In genomic region chrX:107777536-107777832, GRCh38 we compare ENCODE assay signal across 8 cellular contexts. TPM values are rescaled to one million over a fixed set of nuclear protein-coding genes. Genes with fewer than 3 reads are reported as not detected.
DNase-seq lines count a peak whose midpoint lies in the region; ATAC-seq and TF ChIP-seq lines count a peak whose summit lies in the region.

Gene NCBP2L, plus strand, starts transcription at chrX:107777733. Its CDS starts 16,488 bp downstream, at chrX:107794221.

- peak within 1 kb of the TSS; percentile 87 for H2AFZ ChIP-seq in Loucy (ENCODE audit: low read length)
- H2AFZ ChIP-seq in neural cell (ENCODE audit: low read depth, low read length), result no peak within 1 kb of the TSS

- peak within 1 kb of the TSS in 45 of 59 donors; percentile 37 to 87 (median 80) for H3K27ac ChIP-seq in dorsolateral prefrontal cortex
- H3K27ac ChIP-seq in neural cell (ENCODE audit: low read length), result no peak within 1 kb of the TSS

- H3K9me2 ChIP-seq in Loucy (replicated peaks; ENCODE audit: low read depth, low read length) (no peaks in the 10 kb centered on the region), neural cell (ENCODE audit: insufficient read depth, low read length) (no peaks in the 10 kb centered on the region)

- no peak for TF ChIP-seq EP300 in neural cell (conservative IDR thresholded peaks at IDR 0.05; ENCODE audit: poor library complexity, severe bottlenecking)

- H3K27me3 ChIP-seq in Loucy (ENCODE audit: insufficient read depth, low read length, poor library complexity, severe bottlenecking) (no peaks in the 10 kb centered on the region), dorsolateral prefrontal cortex (peaks cover 0 to 70% (median 18%) of the 10 kb centered on the region in 45 donors), neural cell (ENCODE audit: insufficient read depth, low read depth, low read length) (peaks cover 20% of the 10 kb centered on the region)

- peak within 1 kb of the TSS; percentile 89 for H3K9ac ChIP-seq in Loucy (ENCODE audit: low read depth, low read length, poor library complexity, severe bottlenecking)
- H3K9ac ChIP-seq in neural cell (ENCODE audit: low read length), result no peak within 1 kb of the TSS

- TF ChIP-seq CTCF in AG10803 (conservative IDR thresholded peaks at IDR 0.05; ENCODE audit: low read length) (no peak), Loucy (conservative IDR thresholded peaks at IDR 0.05; ENCODE audit: low read length) (no peak), dorsolateral prefrontal cortex (IDR thresholded peaks at IDR 0.05 in 54 of 56, conservative IDR thresholded peaks at IDR 0.05 in 2 of 56; ENCODE audit: low read depth in 1 of 56, partially characterized antibody in 56 of 56) (peak in 8 of 56 donors; percentile 4 to 32 (median 14)), neural cell (IDR thresholded peaks at IDR 0.05; ENCODE audit: poor library complexity, severe bottlenecking) (peak; percentile 8)

- DNase-seq in AG10803 (ENCODE audit: low read depth), result no peak
- DNase-seq in dorsolateral prefrontal cortex, result no peak
- DNase-seq in stimulated activated CD4-positive, alpha-beta T cell treated with anti-CD3 and anti-CD28 coated beads, Interleukin-1b, Interleukin-23, amount 100 ng/mL, for 48 hours, result no peak
- no peak for DNase-seq in stimulated activated CD4-positive, alpha-beta T cell treated with anti-CD3 and anti-CD28 coated beads, Interleukin-4, amount 100 ng/mL, for 4 hours
- DNase-seq in dermis blood vessel endothelial cell, result no peak

- no peaks in the 10 kb centered on the region for H3K9me3 ChIP-seq in Loucy (ENCODE audit: insufficient read depth, low read depth, low read length)
- no peaks in the 10 kb centered on the region for H3K9me3 ChIP-seq in neural cell (ENCODE audit: low read length)

- no peaks in the 10 kb centered on the region for H3K36me3 ChIP-seq in Loucy (ENCODE audit: insufficient read depth, low read length)
- H3K36me3 ChIP-seq in neural cell (ENCODE audit: insufficient read depth, low read length), result no peaks in the 10 kb centered on the region

- no peak for ATAC-seq in HG03097 (IDR thresholded peaks at IDR 0.05; ENCODE audit: low FRiP score, unreplicated experiment)

- peak within 1 kb of the TSS; percentile 97 for H3K4me2 ChIP-seq in Loucy (ENCODE audit: low read depth, low read length, poor library complexity, severe bottlenecking)
- H3K4me2 ChIP-seq in neural cell (ENCODE audit: low read length), result no peak within 1 kb of the TSS

- H3K79me2 ChIP-seq in Loucy (ENCODE audit: insufficient read depth, low read length) (peaks cover 34% of the 10 kb centered on the region), neural cell (replicated peaks; ENCODE audit: insufficient read depth, low read length) (no peaks in the 10 kb centered on the region)

- H4K20me1 ChIP-seq in Loucy (ENCODE audit: insufficient read depth, low read length, poor library complexity, severe bottlenecking) (no peaks in the 10 kb centered on the region), neural cell (ENCODE audit: insufficient read depth) (no peaks in the 10 kb centered on the region)

- peaks cover 29% of the 10 kb centered on the region for H3K4me1 ChIP-seq in Loucy (ENCODE audit: insufficient read depth, low read length, poor library complexity, severe bottlenecking)

- intact Hi-C loops in dorsolateral prefrontal cortex (cut with DNase I), result loop anchor here (2.0 to 5.0 kb wide), 3 partner anchors 35 to 120 kb away; no protein-coding TSS in a partner anchor

- H3F3A ChIP-seq in Loucy (ENCODE audit: low read depth) (no peaks in the 10 kb centered on the region), neural cell (ENCODE audit: insufficient read depth, low read length, poor library complexity, severe bottlenecking) (no peaks in the 10 kb centered on the region)

- H3K4me3 ChIP-seq in AG10803 (ENCODE audit: low read length), result peak within 1 kb of the TSS; percentile 43
- peak within 1 kb of the TSS; percentile 87 for H3K4me3 ChIP-seq in Loucy (ENCODE audit: low read length, poor library complexity, severe bottlenecking)
- H3K4me3 ChIP-seq in dorsolateral prefrontal cortex, result peak within 1 kb of the TSS in 57 of 59 donors; percentile 35 to 76 (median 62)
- H3K4me3 ChIP-seq in neural cell (ENCODE audit: low read length), result peak within 1 kb of the TSS; percentile 68

- no peak for TF ChIP-seq RAD21 in neural cell (conservative IDR thresholded peaks at IDR 0.05)

TF ChIP-seq in neural cell, 6 proteins besides CTCF, POLR2A, EP300 and RAD21:
- no peak for TF ChIP-seq POLR2AphosphoS5 (IDR thresholded peaks at IDR 0.05)
- no peak for TF ChIP-seq SMC3 (conservative IDR thresholded peaks at IDR 0.05; ENCODE audit: poor library complexity)
- TF ChIP-seq EZH2 (IDR thresholded peaks at IDR 0.05; ENCODE audit: borderline replicate concordance, insufficient read depth, low read length, poor library complexity, severe bottlenecking), result no peak
- TF ChIP-seq MXI1 (conservative IDR thresholded peaks at IDR 0.05; ENCODE audit: poor library complexity, severe bottlenecking), result no peak
- no peak for TF ChIP-seq REST (IDR thresholded peaks at IDR 0.05; ENCODE audit: borderline replicate concordance)

RNA-seq across cellular contexts. Expression of gene NCBP2L, which starts in this region (rescaled TPM):
- total RNA-seq in dorsolateral prefrontal cortex, result 1 to 10 TPM in 1 of 120 experiments, under 1 TPM in 27, not detected in 92; 0.25 to 1.3 (median 0.47) TPM
- not detected in 2 replicates for polyA plus RNA-seq in neural cell
- polyA minus RNA-seq in neural cell, result not detected in 2 replicates
- total RNA-seq in dermis blood vessel endothelial cell, result not detected in 2 replicates
